Comparison of ENCODE assay signal across 2 cellular contexts in genomic region chr5:148343603-148344230, GRCh38.
A peak's percentile ranks its signal among the peaks of the same experiment; 100 is the strongest.
TF ChIP-seq lines count a peak whose summit lies in the region.

No MANE protein-coding gene starts in this region.

TF ChIP-seq in GM23338, 12 proteins besides CTCF, POLR2A, EP300 and RAD21:
- TF ChIP-seq ZNF331 (CRISPR knock-in tag; IDR thresholded peaks at IDR 0.05; ENCODE audit: low read depth), result no peak
- no peak for TF ChIP-seq REST (IDR thresholded peaks at IDR 0.05; ENCODE audit: unreplicated experiment)
- no peak for TF ChIP-seq NANOG (IDR thresholded peaks at IDR 0.05; ENCODE audit: borderline replicate concordance)
- TF ChIP-seq STAT1 (IDR thresholded peaks at IDR 0.05; ENCODE audit: unreplicated experiment), result no peak
- no peak for TF ChIP-seq CREB1 (CRISPR knock-in tag; IDR thresholded peaks at IDR 0.05; ENCODE audit: low read depth)
- TF ChIP-seq JUNB (IDR thresholded peaks at IDR 0.05; ENCODE audit: unreplicated experiment), result no peak
- no peak for TF ChIP-seq EZH2phosphoT487 (IDR thresholded peaks at IDR 0.05; ENCODE audit: unreplicated experiment)
- no peak for TF ChIP-seq EZH2 (IDR thresholded peaks at IDR 0.05; ENCODE audit: low read depth, unreplicated experiment)
- TF ChIP-seq, protein P1, sequence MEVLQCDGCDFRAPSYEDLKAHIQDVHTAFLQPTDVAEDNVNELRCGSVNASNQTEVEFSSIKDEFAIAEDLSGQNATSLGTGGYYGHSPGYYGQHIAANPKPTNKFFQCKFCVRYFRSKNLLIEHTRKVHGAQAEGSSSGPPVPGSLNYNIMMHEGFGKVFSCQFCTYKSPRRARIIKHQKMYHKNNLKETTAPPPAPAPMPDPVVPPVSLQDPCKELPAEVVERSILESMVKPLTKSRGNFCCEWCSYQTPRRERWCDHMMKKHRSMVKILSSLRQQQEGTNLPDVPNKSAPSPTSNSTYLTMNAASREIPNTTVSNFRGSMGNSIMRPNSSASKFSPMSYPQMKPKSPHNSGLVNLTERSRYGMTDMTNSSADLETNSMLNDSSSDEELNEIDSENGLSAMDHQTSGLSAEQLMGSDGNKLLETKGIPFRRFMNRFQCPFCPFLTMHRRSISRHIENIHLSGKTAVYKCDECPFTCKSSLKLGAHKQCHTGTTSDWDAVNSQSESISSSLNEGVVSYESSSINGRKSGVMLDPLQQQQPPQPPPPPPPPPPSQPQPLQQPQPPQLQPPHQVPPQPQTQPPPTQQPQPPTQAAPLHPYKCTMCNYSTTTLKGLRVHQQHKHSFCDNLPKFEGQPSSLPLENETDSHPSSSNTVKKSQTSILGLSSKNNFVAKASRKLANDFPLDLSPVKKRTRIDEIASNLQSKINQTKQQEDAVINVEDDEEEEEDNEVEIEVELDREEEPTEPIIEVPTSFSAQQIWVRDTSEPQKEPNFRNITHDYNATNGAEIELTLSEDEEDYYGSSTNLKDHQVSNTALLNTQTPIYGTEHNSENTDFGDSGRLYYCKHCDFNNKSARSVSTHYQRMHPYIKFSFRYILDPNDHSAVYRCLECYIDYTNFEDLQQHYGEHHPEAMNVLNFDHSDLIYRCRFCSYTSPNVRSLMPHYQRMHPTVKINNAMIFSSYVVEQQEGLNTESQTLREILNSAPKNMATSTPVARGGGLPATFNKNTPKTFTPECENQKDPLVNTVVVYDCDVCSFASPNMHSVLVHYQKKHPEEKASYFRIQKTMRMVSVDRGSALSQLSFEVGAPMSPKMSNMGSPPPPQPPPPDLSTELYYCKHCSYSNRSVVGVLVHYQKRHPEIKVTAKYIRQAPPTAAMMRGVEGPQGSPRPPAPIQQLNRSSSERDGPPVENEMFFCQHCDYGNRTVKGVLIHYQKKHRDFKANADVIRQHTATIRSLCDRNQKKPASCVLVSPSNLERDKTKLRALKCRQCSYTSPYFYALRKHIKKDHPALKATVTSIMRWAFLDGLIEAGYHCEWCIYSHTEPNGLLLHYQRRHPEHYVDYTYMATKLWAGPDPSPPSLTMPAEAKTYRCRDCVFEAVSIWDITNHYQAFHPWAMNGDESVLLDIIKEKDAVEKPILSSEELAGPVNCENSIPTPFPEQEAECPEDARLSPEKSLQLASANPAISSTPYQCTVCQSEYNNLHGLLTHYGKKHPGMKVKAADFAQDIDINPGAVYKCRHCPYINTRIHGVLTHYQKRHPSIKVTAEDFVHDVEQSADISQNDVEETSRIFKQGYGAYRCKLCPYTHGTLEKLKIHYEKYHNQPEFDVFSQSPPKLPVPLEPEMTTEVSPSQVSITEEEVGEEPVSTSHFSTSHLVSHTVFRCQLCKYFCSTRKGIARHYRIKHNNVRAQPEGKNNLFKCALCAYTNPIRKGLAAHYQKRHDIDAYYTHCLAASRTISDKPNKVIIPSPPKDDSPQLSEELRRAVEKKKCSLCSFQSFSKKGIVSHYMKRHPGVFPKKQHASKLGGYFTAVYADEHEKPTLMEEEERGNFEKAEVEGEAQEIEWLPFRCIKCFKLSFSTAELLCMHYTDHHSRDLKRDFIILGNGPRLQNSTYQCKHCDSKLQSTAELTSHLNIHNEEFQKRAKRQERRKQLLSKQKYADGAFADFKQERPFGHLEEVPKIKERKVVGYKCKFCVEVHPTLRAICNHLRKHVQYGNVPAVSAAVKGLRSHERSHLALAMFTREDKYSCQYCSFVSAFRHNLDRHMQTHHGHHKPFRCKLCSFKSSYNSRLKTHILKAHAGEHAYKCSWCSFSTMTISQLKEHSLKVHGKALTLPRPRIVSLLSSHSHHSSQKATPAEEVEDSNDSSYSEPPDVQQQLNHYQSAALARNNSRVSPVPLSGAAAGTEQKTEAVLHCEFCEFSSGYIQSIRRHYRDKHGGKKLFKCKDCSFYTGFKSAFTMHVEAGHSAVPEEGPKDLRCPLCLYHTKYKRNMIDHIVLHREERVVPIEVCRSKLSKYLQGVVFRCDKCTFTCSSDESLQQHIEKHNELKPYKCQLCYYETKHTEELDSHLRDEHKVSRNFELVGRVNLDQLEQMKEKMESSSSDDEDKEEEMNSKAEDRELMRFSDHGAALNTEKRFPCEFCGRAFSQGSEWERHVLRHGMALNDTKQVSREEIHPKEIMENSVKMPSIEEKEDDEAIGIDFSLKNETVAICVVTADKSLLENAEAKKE (CRISPR knock-in tag; IDR thresholded peaks at IDR 0.05), result no peak
- no peak for TF ChIP-seq ETS1 (IDR thresholded peaks at IDR 0.05)
TF ChIP-seq in GM23338: peak in this region for 0.

TF ChIP-seq in GM12878, 131 proteins besides CTCF, POLR2A, EP300 and RAD21:
- TF ChIP-seq CEBPZ (IDR thresholded peaks at IDR 0.05; ENCODE audit: low read depth, low read length) (no peak), NR2F1 (conservative IDR thresholded peaks at IDR 0.05) (0 out of 2 replicates have a peak, but pooled peaks have one; percentile 26)
TF ChIP-seq in GM12878: peak in this region for 1.
